8 cellular contexts compared by ENCODE assay signal in the genomic region with DNA sequence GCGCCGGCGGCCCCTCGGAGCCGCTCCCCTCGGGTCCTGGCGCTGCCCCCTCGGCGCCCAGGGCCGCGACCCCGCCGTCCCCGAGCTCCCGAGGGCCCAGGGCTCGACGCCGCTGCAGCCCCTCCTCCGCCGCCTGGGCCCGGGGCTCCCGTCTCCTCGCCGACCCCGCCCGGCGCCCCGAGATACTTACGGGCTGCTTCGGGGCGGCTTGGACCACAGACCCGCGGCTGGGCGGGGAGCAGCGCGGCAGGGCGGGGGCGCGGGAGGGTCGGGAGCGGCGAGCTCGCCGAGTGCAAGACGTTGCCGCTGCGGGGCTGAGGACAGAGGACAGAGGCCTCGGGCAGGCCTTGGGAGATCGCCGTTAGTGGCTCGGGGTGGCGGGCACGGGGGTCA.
DNase-seq lines count a peak whose midpoint lies in the region; ATAC-seq lines count a peak whose summit lies in the region.

No MANE protein-coding gene starts in this region.

- peak overlapping the region; percentile 100 for H3K27ac ChIP-seq in caudate nucleus (ENCODE audit: low read depth, low read length)
- peak overlapping the region; percentile 98 for H3K27ac ChIP-seq in muscle layer of duodenum (ENCODE audit: low read length)

- no peaks in the 10 kb centered on the region for H3K27me3 ChIP-seq in muscle layer of duodenum (ENCODE audit: low read depth, low read length)

- H3K4me3 ChIP-seq in muscle layer of duodenum (ENCODE audit: low read depth in 1 of 2, low read length in 2 of 2), result peak overlapping the region in 1 of 2 donors; percentile 95

- peak; percentile 10 for ATAC-seq in GM19452 (IDR thresholded peaks at IDR 0.05; ENCODE audit: unreplicated experiment)
- peak; percentile 13 for ATAC-seq in HG03457 (IDR thresholded peaks at IDR 0.05; ENCODE audit: unreplicated experiment)

- H3K4me1 ChIP-seq in muscle layer of duodenum (ENCODE audit: control insufficient read depth in 1 of 2, insufficient read depth in 2 of 2, low read length in 2 of 2), result peaks cover 27 to 39% of the 10 kb centered on the region in 2 donors

- H3K9me3 ChIP-seq in muscle layer of duodenum (ENCODE audit: control insufficient read depth in 1 of 2, low read length in 2 of 2), result no peaks in the 10 kb centered on the region

- DNase-seq in caudate nucleus (lab: John Stamatoyannopoulos, UW) (no peak), SHP77 (lab: John Stamatoyannopoulos, UW) (no peak), GM19238 (ENCODE audit: insufficient read length, low spot score) (no peak), SKM-1 treated with dmso at 0.1 percent for 144 hours (lab: John Stamatoyannopoulos, UW; ENCODE audit: unreplicated experiment) (no peak), LoVo (ENCODE audit: low spot score) (no peak)

- H3K36me3 ChIP-seq in muscle layer of duodenum (ENCODE audit: control insufficient read depth in 1 of 2, insufficient read depth in 2 of 2, low read length in 2 of 2), result peaks cover 10 to 23% of the 10 kb centered on the region in 2 donors
